ENCODE assay signal across 8 cellular contexts in the genomic region with DNA sequence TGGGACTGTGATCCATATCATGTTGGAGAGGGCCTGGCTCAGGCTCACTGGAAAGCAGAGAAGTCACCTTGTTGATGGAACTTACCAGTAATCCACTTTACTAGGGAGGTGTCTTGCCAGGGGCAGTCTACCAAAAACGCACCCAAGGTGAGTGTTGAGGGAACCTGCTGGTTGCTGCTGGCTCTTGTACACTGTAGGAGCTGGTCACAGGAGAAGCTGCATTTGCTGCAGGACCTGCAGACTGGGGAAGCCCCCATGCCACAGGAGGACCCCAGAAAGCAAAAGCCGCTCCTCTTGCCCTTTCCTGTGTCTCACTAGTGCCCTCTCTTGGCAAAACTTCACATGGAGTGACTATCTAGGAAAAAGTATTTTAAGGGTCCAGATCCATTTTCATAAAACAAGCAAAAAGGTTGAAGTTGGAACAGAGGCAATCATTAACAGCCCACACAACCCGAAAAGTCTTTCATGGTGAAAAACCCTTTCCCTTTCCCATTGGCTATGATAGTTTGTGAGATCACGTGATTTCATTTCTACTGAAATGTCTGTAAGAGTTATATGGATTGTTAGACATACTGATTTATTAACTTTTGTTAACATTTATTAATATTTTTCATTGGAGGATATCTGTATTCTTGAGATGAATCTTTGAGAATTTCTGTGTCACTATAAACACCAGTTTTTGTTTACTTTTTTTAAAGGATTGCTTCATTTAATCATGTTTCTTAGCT. TPM values are rescaled to one million over a fixed set of nuclear protein-coding genes. Genes with fewer than 3 reads are reported as not detected.
A peak's percentile ranks its signal among the peaks of the same experiment; 100 is the strongest.
DNase-seq lines count a peak whose midpoint lies in the region; ATAC-seq and TF ChIP-seq lines count a peak whose summit lies in the region.

No MANE protein-coding gene starts in this region.

- peak; percentile 54 for TF ChIP-seq CTCF in AG04450 (IDR thresholded peaks at IDR 0.05; ENCODE audit: low read depth, low read length)
- TF ChIP-seq CTCF in GM12875 (IDR thresholded peaks at IDR 0.05; ENCODE audit: borderline replicate concordance, insufficient read depth, low read depth, low read length), result peak; percentile 63; the same call in 1 of the 2 replicates
- TF ChIP-seq CTCF in fibroblast of pulmonary artery (IDR thresholded peaks at IDR 0.05; ENCODE audit: low read length, missing control alignments), result peak; percentile 65

- H3K4me3 ChIP-seq in AG04450 (ENCODE audit: low read depth, low read length) (no peak overlapping the region), GM12875 (ENCODE audit: low read depth, low read length) (no peak overlapping the region), fibroblast of pulmonary artery (replicated peaks; ENCODE audit: low read depth, low read length) (no peak overlapping the region)

- CTCF ChIA-PET in AG04450 (lab: Charles Lee), result interaction anchor here (0.6 to 1.5 kb wide), 4 partner anchors 9 to 579 kb away, joined by 3 to 6 read pairs (median 4); no protein-coding TSS in a partner anchor

- DNase-seq in AG04450 (ENCODE audit: low read depth, low spot score), result no peak
- DNase-seq in RKO (ENCODE audit: low spot score), result peak; percentile 40
- DNase-seq in fibroblast of pulmonary artery (ENCODE audit: low read depth), result peak; percentile 50
- peak; percentile 47 for DNase-seq in retina
- no peak for DNase-seq in stimulated activated CD4-positive, alpha-beta T cell treated with anti-CD3 and anti-CD28 coated beads, Interleukin-12 subunit alpha, Interleukin-12 subunit beta, amount 100 ng/mL, for 4 hours

- H3K9me3 ChIP-seq in AG04450 (ENCODE audit: control insufficient read depth, insufficient read depth, low read length), result no peaks in the 10 kb centered on the region

- POLR2A ChIA-PET in AG04450 (lab: Yijun Ruan, JAX), result no interaction called here

- no peaks in the 10 kb centered on the region for H3K27me3 ChIP-seq in AG04450 (ENCODE audit: control insufficient read depth, insufficient read depth, low read length)

- H3K27ac ChIP-seq in AG04450 (ENCODE audit: low read depth, low read length), result no peak overlapping the region

- no peak for ATAC-seq in HG03342 (IDR thresholded peaks at IDR 0.05; ENCODE audit: unreplicated experiment)
- ATAC-seq in GM21447 (IDR thresholded peaks at IDR 0.05; ENCODE audit: unreplicated experiment), result no peak

RNA-seq across cellular contexts. Expression of a gene that starts 59.2 kb away (rescaled TPM):
- polyA plus RNA-seq in AG04450 (2011; rRNA removed), result 22.0 and 25.5 TPM in 2 replicates
- 62.9 and 78.3 TPM in 2 replicates for polyA minus RNA-seq in AG04450 (2011; rRNA and poly(A)+ RNA removed)

Comparison
In these comparisons a context has a peak if more than half of its experiments do, and no peak if none do; other contexts are left out.
1. DNase-seq: peak in RKO (single experiment), fibroblast of pulmonary artery (single experiment) and retina (single experiment); none in AG04450 (single experiment) and stimulated activated CD4-positive, alpha-beta T cell treated with anti-CD3 and anti-CD28 coated beads, Interleukin-12 subunit alpha, Interleukin-12 subunit beta, amount 100 ng/mL, for 4 hours (single experiment).
2. Peak in every context shown above with its lines, with median percentiles within 50 percentile points of each other: CTCF ChIP-seq.